Comparison of ENCODE assay signal across 8 cellular contexts in genomic region chr20:56360133-56360898, GRCh38. TPM values are rescaled to one million over a fixed set of nuclear protein-coding genes. Genes with fewer than 3 reads are reported as not detected.
DNase-seq lines count a peak whose midpoint lies in the region; ATAC-seq and TF ChIP-seq lines count a peak whose summit lies in the region.

No MANE protein-coding gene starts in this region.

- peaks cover 17% of the 10 kb centered on the region for H3K36me3 ChIP-seq in lower lobe of right lung
- peaks cover 0 to 15% (median 0%) of the 10 kb centered on the region in 3 donors for H3K36me3 ChIP-seq in tibial nerve

- H3K4me1 ChIP-seq in lower lobe of right lung (peaks cover 14% of the 10 kb centered on the region), tibial nerve (peaks cover 0 to 51% (median 22%) of the 10 kb centered on the region in 4 donors)

- TF ChIP-seq EP300 in tibial nerve (IDR thresholded peaks at IDR 0.05): no peak

- CTCF ChIA-PET in MCF 10A (lab: Yijun Ruan, JAX): interaction anchor here (0.6 to 8.8 kb wide), 14 partner anchors 10 to 173 kb away, joined by 3 to 84 read pairs (median 4); partner anchors contain the start of genes MC3R and RTF2

- peak overlapping the region; percentile 86 to 89 for H3K4me3 Mint-ChIP-seq in activated T-cell treated with anti-CD3 and anti-CD28 coated beads, Interleukin-2, amount 50 U/mL, for 72 hours
- H3K4me3 Mint-ChIP-seq in MCF 10A (ENCODE audit: unreplicated experiment): peak overlapping the region; percentile 84

- H3K4me3 ChIP-seq in lower lobe of right lung: peak overlapping the region; percentile 95
- H3K4me3 ChIP-seq in tibial nerve: peak overlapping the region; percentile 79 to 99 (median 90)

- no peak for ATAC-seq in activated T-cell treated with anti-CD3 and anti-CD28 coated beads, Interleukin-2, amount 50 U/mL, for 72 hours (replicated peaks in 1 of 2)
- no peak for ATAC-seq in lower lobe of right lung

- peaks cover 15% of the 10 kb centered on the region for H3K4me1 Mint-ChIP-seq in activated T-cell treated with anti-CD3 and anti-CD28 coated beads, Interleukin-2, amount 50 U/mL, for 72 hours (ENCODE audit: low read depth)
- H3K4me1 Mint-ChIP-seq in MCF 10A (ENCODE audit: insufficient read depth, unreplicated experiment): peaks cover 11% of the 10 kb centered on the region

- no peaks in the 10 kb centered on the region for H3K27me3 Mint-ChIP-seq in activated T-cell treated with anti-CD3 and anti-CD28 coated beads, Interleukin-2, amount 50 U/mL, for 72 hours (ENCODE audit: low read depth)
- no peaks in the 10 kb centered on the region for H3K27me3 Mint-ChIP-seq in MCF 10A (ENCODE audit: insufficient read depth, unreplicated experiment)

- WGBS in tibial nerve, 2 donors: 49 to 52% methylated on average over 13 of the region's 13 CpGs

- no peak overlapping the region for H3K27ac Mint-ChIP-seq in activated T-cell treated with anti-CD3 and anti-CD28 coated beads, Interleukin-2, amount 50 U/mL, for 72 hours
- H3K27ac Mint-ChIP-seq in MCF 10A (ENCODE audit: low read depth, unreplicated experiment): peak overlapping the region; percentile 30

- H3K9me3 Mint-ChIP-seq in activated T-cell treated with anti-CD3 and anti-CD28 coated beads, Interleukin-2, amount 50 U/mL, for 72 hours: no peaks in the 10 kb centered on the region
- H3K9me3 Mint-ChIP-seq in MCF 10A (ENCODE audit: unreplicated experiment): no peaks in the 10 kb centered on the region

- TF ChIP-seq CTCF in MCF 10A (IDR thresholded peaks at IDR 0.05; ENCODE audit: unreplicated experiment): no peak
- TF ChIP-seq CTCF in lower lobe of right lung (IDR thresholded peaks at IDR 0.05): no peak
- no peak for TF ChIP-seq CTCF in tibial nerve (IDR thresholded peaks at IDR 0.05)

- POLR2A ChIA-PET in MCF 10A (lab: Yijun Ruan, JAX): interaction anchor here (0.7 to 7.8 kb wide), 14 partner anchors 8 to 218 kb away, joined by 3 to 115 read pairs (median 8); partner anchors contain the start of genes AURKA, CSTF1 and RTF2

- H3K9me3 ChIP-seq in lower lobe of right lung: no peaks in the 10 kb centered on the region
- no peaks in the 10 kb centered on the region for H3K9me3 ChIP-seq in tibial nerve

- H3K27ac ChIP-seq in lower lobe of right lung (peak overlapping the region; percentile 85), tibial nerve (peak overlapping the region; percentile 80 to 92 (median 88))

- H3K36me3 Mint-ChIP-seq in activated T-cell treated with anti-CD3 and anti-CD28 coated beads, Interleukin-2, amount 50 U/mL, for 72 hours (ENCODE audit: insufficient read depth in 2 of 2): no peaks in the 10 kb centered on the region
- peaks cover 26% of the 10 kb centered on the region for H3K36me3 Mint-ChIP-seq in MCF 10A (ENCODE audit: insufficient read depth, unreplicated experiment)

- H3K27me3 ChIP-seq in lower lobe of right lung (ENCODE audit: low read depth) (no peaks in the 10 kb centered on the region), tibial nerve (no peaks in the 10 kb centered on the region)

- no peak for DNase-seq in activated T-cell treated with anti-CD3 and anti-CD28 coated beads, Interleukin-2, amount 50 U/mL, for 72 hours
- DNase-seq in activated T-cell treated with anti-CD3 and anti-CD28 coated beads for 4 hours (no peak), MCF 10A (ENCODE audit: unreplicated experiment) (no peak), lower lobe of right lung (no peak), tibial nerve (ENCODE audit: low spot score in 2 of 2) (no peak), NCI-H510A (lab: John Stamatoyannopoulos, UW) (no peak), GOT3 (lab: John Stamatoyannopoulos, UW) (no peak), OCI-M2 (lab: John Stamatoyannopoulos, UW; ENCODE audit: unreplicated experiment) (no peak)

- intact Hi-C loops in MCF 10A (cut with micrococcal nuclease): no loop called here
- intact Hi-C loops in lower lobe of right lung (cut with DNase I): no loop called here

- no peak for TF ChIP-seq POLR2A in tibial nerve (IDR thresholded peaks at IDR 0.05)

- BruUV-seq in MCF 10A (replicated peaks; lab: Mats Ljungman, UMichigan): TSS peak; percentile 27

RNA-seq across cellular contexts. Expression of gene FAM210B, which starts 1.5 kb away (rescaled TPM):
- 1 to 10 TPM; 4.6 to 4.9 TPM for total RNA-seq in activated T-cell treated with anti-CD3 and anti-CD28 coated beads, Interleukin-2, amount 50 U/mL, for 72 hours
- total RNA-seq in MCF 10A (2022): 37.7 and 38.2 TPM in 2 replicates
- 36.4 TPM for total RNA-seq in lower lobe of right lung
- 10 to 100 TPM; 36.8 to 56.6 (median 52.3) TPM for total RNA-seq in tibial nerve

RNA-seq across cellular contexts. Expression of gene AURKA, which starts 31.7 kb away (rescaled TPM):
- total RNA-seq in activated T-cell treated with anti-CD3 and anti-CD28 coated beads, Interleukin-2, amount 50 U/mL, for 72 hours: 100 to 1,000 TPM; 110 to 142 TPM
- total RNA-seq in MCF 10A (2022) (65.8 and 75.3 TPM in 2 replicates), lower lobe of right lung (2.5 TPM), tibial nerve (1 to 10 TPM in 3 of 4 donors, under 1 TPM in 1; 0.42 to 4.3 (median 1.7) TPM)

RNA-seq across cellular contexts. Expression of gene CSTF1, which starts 32.1 kb away (rescaled TPM):
- 10 to 100 TPM; 63.7 to 74.5 TPM for total RNA-seq in activated T-cell treated with anti-CD3 and anti-CD28 coated beads, Interleukin-2, amount 50 U/mL, for 72 hours
- total RNA-seq in MCF 10A (2022) (30.1 and 35.1 TPM in 2 replicates), lower lobe of right lung (24.4 TPM), tibial nerve (10 to 100 TPM; 17.6 to 25.9 (median 22.7) TPM)

RNA-seq across cellular contexts. Expression of gene CASS4, which starts 51.7 kb away (rescaled TPM):
- 1 to 10 TPM; 3.5 to 6.9 TPM for total RNA-seq in activated T-cell treated with anti-CD3 and anti-CD28 coated beads, Interleukin-2, amount 50 U/mL, for 72 hours
- total RNA-seq in MCF 10A (2022): not detected in 2 replicates
- total RNA-seq in lower lobe of right lung: 23.9 TPM
- 1 to 10 TPM; 2.0 to 7.5 (median 3.6) TPM for total RNA-seq in tibial nerve

Comparison
In these comparisons a context has a peak if more than half of its experiments do, and no peak if none do; other contexts are left out.
1. RNA of gene AURKA, which starts 31.7 kb away (total RNA-seq): 110 to 142 TPM in activated T-cell treated with anti-CD3 and anti-CD28 coated beads, Interleukin-2, amount 50 U/mL, for 72 hours and 65.8 to 75.3 TPM in MCF 10A; 2.5 TPM in lower lobe of right lung (single experiment) and 0.42 to 4.3 TPM in tibial nerve; every median in the first group is over 10 times any median in the second.